1 cellular context compared by ENCODE assay signal in genomic region chr4:102843273-102843672, GRCh38.
TF ChIP-seq lines count a peak whose summit lies in the region.

No MANE protein-coding gene starts in this region.

TF ChIP-seq in SK-N-SH, 30 proteins besides CTCF, POLR2A, EP300 and RAD21 (continued from another document):
- TF ChIP-seq EZH2phosphoT487 (IDR thresholded peaks at IDR 0.05; ENCODE audit: borderline replicate concordance, low read depth) = no peak
- TF ChIP-seq MAX (IDR thresholded peaks at IDR 0.05; ENCODE audit: low read depth) = no peak
- no peak for TF ChIP-seq MXI1 (IDR thresholded peaks at IDR 0.05; ENCODE audit: low read depth, low read length)
- TF ChIP-seq IRF3 (IDR thresholded peaks at IDR 0.05; ENCODE audit: low read depth, low read length) = no peak
- TF ChIP-seq ZBTB33 (IDR thresholded peaks at IDR 0.05; ENCODE audit: borderline replicate concordance, low read depth) = no peak
- TF ChIP-seq POLR2AphosphoS5 (IDR thresholded peaks at IDR 0.05; ENCODE audit: low read depth, low read length) = no peak
- TF ChIP-seq PBX3 (IDR thresholded peaks at IDR 0.05) = no peak
